In genomic region chr1:34859442-34860200, GRCh38 we compare ENCODE assay signal across 8 cellular contexts. TPM values are rescaled to one million over a fixed set of nuclear protein-coding genes. Genes with fewer than 3 reads are reported as not detected.
DNase-seq lines count a peak whose midpoint lies in the region; ATAC-seq, FAIRE-seq and TF ChIP-seq lines count a peak whose summit lies in the region.

SMIM12 (minus strand) TSS chr1:34859749; CDS start chr1:34855977, 3,772 bp downstream.

- peaks cover 15% of the 10 kb centered on the region for H3K36me3 Mint-ChIP-seq in T-helper 1 cell treated with Interleukin-12 subunit alpha and Interleukin-12 subunit beta and Interleukin-4 antibody, amounts not matched to agents 30 μg/mL and 1 μg/mL, for 36 hours (ENCODE audit: low read depth)
- peaks cover 2% of the 10 kb centered on the region for H3K36me3 Mint-ChIP-seq in progenitor cell of endocrine pancreas (ENCODE audit: insufficient read depth)

- DNase-seq in GM12891 (ENCODE audit: insufficient read length, low spot score) (peak; percentile 96), NCI-H146 (lab: John Stamatoyannopoulos, UW) (peak; percentile 86), amniotic stem cell (lab: John Stamatoyannopoulos, UW) (peak; percentile 91), left cardiac atrium (peak; percentile 97), progenitor cell of endocrine pancreas (ENCODE audit: low spot score, unreplicated experiment) (peak; percentile 84), ureter (ENCODE audit: low spot score) (peak; percentile 94)

- H3K27me3 Mint-ChIP-seq in T-helper 1 cell treated with Interleukin-12 subunit alpha and Interleukin-12 subunit beta and Interleukin-4 antibody, amounts not matched to agents 30 μg/mL and 1 μg/mL, for 36 hours (ENCODE audit: low read depth), result no peaks in the 10 kb centered on the region
- H3K27me3 Mint-ChIP-seq in progenitor cell of endocrine pancreas, result peaks cover 32% of the 10 kb centered on the region

- TF ChIP-seq CTCF in progenitor cell of endocrine pancreas (IDR thresholded peaks at IDR 0.05; ENCODE audit: unreplicated experiment), result peak; percentile 94

- H3K27ac Mint-ChIP-seq in T-helper 1 cell treated with Interleukin-12 subunit alpha and Interleukin-12 subunit beta and Interleukin-4 antibody, amounts not matched to agents 30 μg/mL and 1 μg/mL, for 36 hours, result peak within 1 kb of the TSS; percentile 96
- H3K27ac Mint-ChIP-seq in progenitor cell of endocrine pancreas, result peak within 1 kb of the TSS; percentile 92

- H3K9me3 Mint-ChIP-seq in T-helper 1 cell treated with Interleukin-12 subunit alpha and Interleukin-12 subunit beta and Interleukin-4 antibody, amounts not matched to agents 30 μg/mL and 1 μg/mL, for 36 hours, result no peaks in the 10 kb centered on the region
- H3K9me3 Mint-ChIP-seq in progenitor cell of endocrine pancreas (ENCODE audit: low read depth), result no peaks in the 10 kb centered on the region

- H3K4me1 Mint-ChIP-seq in T-helper 1 cell treated with Interleukin-12 subunit alpha and Interleukin-12 subunit beta and Interleukin-4 antibody, amounts not matched to agents 30 μg/mL and 1 μg/mL, for 36 hours (ENCODE audit: low read depth), result peaks cover 50% of the 10 kb centered on the region
- H3K4me1 Mint-ChIP-seq in progenitor cell of endocrine pancreas (ENCODE audit: low read depth), result peaks cover 16% of the 10 kb centered on the region

- TF ChIP-seq POLR2A in GM12891 (IDR thresholded peaks at IDR 0.05; ENCODE audit: low read depth, low read length), result peak; percentile 93

- peak within 1 kb of the TSS; percentile 100 for H3K4me3 Mint-ChIP-seq in T-helper 1 cell treated with Interleukin-12 subunit alpha and Interleukin-12 subunit beta and Interleukin-4 antibody, amounts not matched to agents 30 μg/mL and 1 μg/mL, for 36 hours
- H3K4me3 Mint-ChIP-seq in progenitor cell of endocrine pancreas (ENCODE audit: low read depth), result peak within 1 kb of the TSS; percentile 95

- intact Hi-C loops in left cardiac atrium (cut with DNase I), result loop anchor here in 1 of 2 donors (10.0 kb wide), 1 partner anchor 125 kb away; the partner anchor contains the start of gene TMEM35B

- ATAC-seq in HG02852 (IDR thresholded peaks at IDR 0.05; ENCODE audit: unreplicated experiment) (peak; percentile 98), left cardiac atrium (peak; percentile 100)

- peak; percentile 96 for FAIRE-seq in GM12891 (lab: Jason Lieb, UNC)

TF ChIP-seq in GM12891, 5 proteins besides CTCF, POLR2A, EP300 and RAD21:
- TF ChIP-seq SPI1 (IDR thresholded peaks at IDR 0.05; ENCODE audit: low read depth, low read length) (peak; percentile 30), PAX5 (IDR thresholded peaks at IDR 0.05; ENCODE audit: insufficient read depth, low read length, severe bottlenecking) (no peak), POU2F2 (IDR thresholded peaks at IDR 0.05; ENCODE audit: low read depth, low read length) (peak; percentile 77; the same call in 1 of the 2 replicates), POLR2AphosphoS5 (IDR thresholded peaks at IDR 0.05; ENCODE audit: low read depth, low read length) (peak; percentile 93), TAF1 (IDR thresholded peaks at IDR 0.05; ENCODE audit: low read depth, low read length) (peak; percentile 89)

RNA-seq across cellular contexts. Expression of gene SMIM12, which starts in this region (rescaled TPM):
- 24.6 TPM for polyA plus RNA-seq in GM12891 (2012; ENCODE audit: low read depth, missing spikeins)
- total RNA-seq in left cardiac atrium (10 to 100 TPM; 40.0 to 68.2 TPM), progenitor cell of endocrine pancreas (35.7 and 39.5 TPM in 2 replicates), ureter (37.6 TPM)

Comparison
In these comparisons a context has a peak if more than half of its experiments do, and no peak if none do; other contexts are left out.
1. Peak in every context shown above with its lines: DNase-seq and ATAC-seq.